8 cellular contexts compared by ENCODE assay signal in the genomic region with DNA sequence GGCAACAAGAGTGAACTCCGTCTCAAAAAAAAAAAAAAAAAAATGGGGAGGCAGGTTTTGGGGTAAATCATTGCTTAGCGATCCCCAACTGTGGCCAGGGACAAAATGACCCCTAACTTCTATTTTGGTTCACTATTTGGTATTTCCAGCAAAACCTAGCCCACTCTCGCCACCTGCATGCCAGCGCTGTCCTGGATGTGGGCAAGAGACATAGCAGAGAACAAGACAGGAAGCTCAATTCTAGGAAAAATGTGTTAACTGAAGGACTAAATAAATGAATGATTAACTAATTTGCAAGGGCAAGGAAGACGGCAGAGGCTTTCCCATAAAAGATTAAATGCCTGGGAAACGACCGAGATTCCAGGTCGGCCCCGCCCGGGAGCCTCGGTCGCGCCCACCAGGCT. TPM values are rescaled to one million over a fixed set of nuclear protein-coding genes. Genes with fewer than 3 reads are reported as not detected.
A peak's percentile ranks its signal among the peaks of the same experiment; 100 is the strongest.
DNase-seq lines count a peak whose midpoint lies in the region; ATAC-seq and TF ChIP-seq lines count a peak whose summit lies in the region.

No MANE protein-coding gene starts in this region.

- H3K27me3 Mint-ChIP-seq in activated naive CD8-positive, alpha-beta T cell treated with anti-CD3 and anti-CD28 coated beads, Interleukin-2, amount 50 U/mL, for 24 hours = no peaks in the 10 kb centered on the region

- peak overlapping the region; percentile 93 for H3K27ac Mint-ChIP-seq in activated naive CD8-positive, alpha-beta T cell treated with anti-CD3 and anti-CD28 coated beads, Interleukin-2, amount 50 U/mL, for 24 hours

- peak overlapping the region; percentile 86 for H3K4me3 Mint-ChIP-seq in activated naive CD8-positive, alpha-beta T cell treated with anti-CD3 and anti-CD28 coated beads, Interleukin-2, amount 50 U/mL, for 24 hours

- no peak for ATAC-seq in activated naive CD8-positive, alpha-beta T cell treated with anti-CD3 and anti-CD28 coated beads, Interleukin-2, amount 50 U/mL, for 24 hours
- no peak for ATAC-seq in HG02759 (IDR thresholded peaks at IDR 0.05; ENCODE audit: unreplicated experiment)

- peak overlapping the region; percentile 80 for H3K27ac ChIP-seq in temporal lobe (ENCODE audit: low read depth, low read length)

- no peaks in the 10 kb centered on the region for H3K36me3 Mint-ChIP-seq in activated naive CD8-positive, alpha-beta T cell treated with anti-CD3 and anti-CD28 coated beads, Interleukin-2, amount 50 U/mL, for 24 hours (ENCODE audit: low read depth)

- H3K27me3 ChIP-seq in HAP-1 (ENCODE audit: low read depth) (no peaks in the 10 kb centered on the region), kidney epithelial cell (ENCODE audit: control insufficient read depth, insufficient read depth, low read length) (no peaks in the 10 kb centered on the region)

- in situ Hi-C loops in HAP-1 (cut with MboI; ENCODE audit: low sequenced_read_pairs) = loop anchor here (25.0 kb wide), 1 partner anchor 266 kb away; a partner anchor contains a TSS

- H3K36me3 ChIP-seq in HAP-1 (replicated peaks) (no peaks in the 10 kb centered on the region; the same call in 1 of the 2 replicates), kidney epithelial cell (ENCODE audit: control insufficient read depth, insufficient read depth, low read length) (no peaks in the 10 kb centered on the region)

- DNase-seq in AG08395 (ENCODE audit: low spot score) = peak; percentile 26
- no peak for DNase-seq in HAP-1 (ENCODE audit: low spot score in 2 of 2)
- DNase-seq in activated naive CD8-positive, alpha-beta T cell treated with anti-CD3 and anti-CD28 coated beads, Interleukin-2, amount 50 U/mL, for 24 hours = no peak
- DNase-seq in kidney epithelial cell (ENCODE audit: low read depth) = peak; percentile 32
- no peak for DNase-seq in NK-92 treated with Interleukin-12 subunit alpha and Interleukin-12 subunit beta, amount 100 ng/mL, for 24 hours (lab: John Stamatoyannopoulos, UW)
- DNase-seq in middle frontal gyrus (ENCODE audit: extremely low spot score, low spot score) = no peak

- H3K9me3 ChIP-seq in HAP-1 = no peaks in the 10 kb centered on the region

- TF ChIP-seq CTCF in kidney epithelial cell (IDR thresholded peaks at IDR 0.05; ENCODE audit: insufficient read depth, low read length, poor library complexity, severe bottlenecking) = peak; percentile 22

- H3K4me1 ChIP-seq in HAP-1 = peaks cover 2% of the 10 kb centered on the region

- H3K4me3 ChIP-seq in HAP-1 = peak overlapping the region; percentile 58
- peak overlapping the region; percentile 67 for H3K4me3 ChIP-seq in kidney epithelial cell (ENCODE audit: low read depth, low read length)

- H3K4me1 Mint-ChIP-seq in activated naive CD8-positive, alpha-beta T cell treated with anti-CD3 and anti-CD28 coated beads, Interleukin-2, amount 50 U/mL, for 24 hours = peaks cover 11% of the 10 kb centered on the region

- H3K9me3 Mint-ChIP-seq in activated naive CD8-positive, alpha-beta T cell treated with anti-CD3 and anti-CD28 coated beads, Interleukin-2, amount 50 U/mL, for 24 hours = no peaks in the 10 kb centered on the region

RNA-seq across cellular contexts. Expression of a gene that starts 0.4 kb away (rescaled TPM):
- total RNA-seq in kidney epithelial cell (5.4 and 13.1 TPM in 2 replicates), temporal lobe (8.9 TPM)

RNA-seq across cellular contexts. Expression of a gene that starts 6.4 kb away (rescaled TPM):
- 4.9 and 6.6 TPM in 2 replicates for total RNA-seq in kidney epithelial cell
- total RNA-seq in temporal lobe = 3.9 TPM

RNA-seq across cellular contexts. Expression of a gene that starts 16.5 kb away (rescaled TPM):
- total RNA-seq in kidney epithelial cell (16.0 and 17.4 TPM in 2 replicates), temporal lobe (9.3 TPM)

RNA-seq across cellular contexts. Expression of a gene that starts 16.9 kb away (rescaled TPM):
- total RNA-seq in kidney epithelial cell (400 and 501 TPM in 2 replicates), temporal lobe (104 TPM)

RNA-seq across cellular contexts. Expression of a gene that starts 41.4 kb away (rescaled TPM):
- total RNA-seq in kidney epithelial cell (59.7 and 60.0 TPM in 2 replicates), temporal lobe (28.0 TPM)

Comparison
In these comparisons a context has a peak if more than half of its experiments do, and no peak if none do; other contexts are left out.
1. DNase-seq: peak in AG08395 (single experiment) and kidney epithelial cell (single experiment); none in HAP-1 (0 of 2), activated naive CD8-positive, alpha-beta T cell treated with anti-CD3 and anti-CD28 coated beads, Interleukin-2, amount 50 U/mL, for 24 hours (single experiment), NK-92 treated with Interleukin-12 subunit alpha and Interleukin-12 subunit beta, amount 100 ng/mL, for 24 hours (single experiment) and middle frontal gyrus (single experiment).